Comparison of ENCODE assay signal across 1 cellular context in the genomic region with DNA sequence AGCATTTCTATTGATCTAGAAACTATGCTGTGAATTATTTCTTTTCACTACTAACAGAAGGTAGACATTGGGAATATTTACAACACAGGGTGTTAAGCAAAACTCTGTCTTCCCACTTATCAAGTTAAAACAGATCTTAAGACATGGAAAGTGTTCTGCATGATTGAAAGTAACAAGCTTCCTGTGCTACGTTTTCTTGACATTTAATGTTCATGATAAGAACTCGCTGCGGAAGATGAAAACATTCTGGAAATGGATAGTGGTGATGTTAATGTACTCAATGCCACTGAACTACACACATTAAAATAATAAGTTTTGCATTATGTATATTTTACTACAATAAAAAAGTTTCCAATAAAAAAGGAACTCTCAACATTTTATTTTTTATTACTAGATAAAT.
TF ChIP-seq lines count a peak whose summit lies in the region.

No MANE protein-coding gene starts in this region.

TF ChIP-seq in HepG2, 621 proteins besides CTCF, POLR2A, EP300 and RAD21 (continued from another document):
- TF ChIP-seq GLMP (CRISPR knock-in tag; IDR thresholded peaks at IDR 0.05; ENCODE audit: borderline replicate concordance) (no peak), HINFP (CRISPR knock-in tag; IDR thresholded peaks at IDR 0.05; ENCODE audit: low read depth) (no peak), HOXA5 (CRISPR knock-in tag; IDR thresholded peaks at IDR 0.05) (no peak), LCORL (IDR thresholded peaks at IDR 0.05) (no peak), LCORL (CRISPR knock-in tag; IDR thresholded peaks at IDR 0.05) (no peak), BATF2 (CRISPR knock-in tag; IDR thresholded peaks at IDR 0.05) (no peak)
